ENCODE assay signal across 19 cellular contexts in genomic region chr15:80604583-80605506, GRCh38.
DNase-seq lines count a peak whose midpoint lies in the region; ATAC-seq and TF ChIP-seq lines count a peak whose summit lies in the region.
"Had no signal": no experiment of that assay in that cellular context is flagged by ENCODE, and none has a peak within 500 bp of the region (broad histone marks: within the 10 kb centered on the region; RNA-seq: fewer than 3 reads in every experiment).

No MANE protein-coding gene starts in this region.

- peaks cover 47% of the 10 kb centered on the region for H3K4me1 Mint-ChIP-seq in osteocyte (ENCODE audit: unreplicated experiment)

- H3K4me3 ChIP-seq in HEK293 (ENCODE audit: low read depth, low read length) (no peak overlapping the region), coronary artery (no peak overlapping the region)
- H3K4me3 ChIP-seq: GM12878 had no signal

- POLR2A ChIA-PET in HEK293 (lab: Yijun Ruan, JAX): no interaction called here

- H3K36me3 ChIP-seq in HEK293 (ENCODE audit: control insufficient read depth in 2 of 2, insufficient read depth in 1 of 2, low read length in 2 of 2): no peaks in the 10 kb centered on the region

- no peaks in the 10 kb centered on the region for H3K9me3 ChIP-seq in HEK293 (ENCODE audit: control insufficient read depth, insufficient read depth, low read depth, low read length)

- H3K27ac ChIP-seq in HEK293 (ENCODE audit: extremely low read depth, low read depth, low read length): no peak overlapping the region
- H3K27ac ChIP-seq in coronary artery: no peak overlapping the region

- peaks cover under 1% of the 10 kb centered on the region for H3K36me3 Mint-ChIP-seq in osteocyte (ENCODE audit: unreplicated experiment)

- intact Hi-C loops in Right ventricle myocardium inferior (cut with DNase I): no loop called here

- no peak for ATAC-seq in Right ventricle myocardium inferior
- ATAC-seq: GM12878, HCT116, Panc1 had no signal

- DNase-seq in activated CD8-positive, alpha-beta memory T cell treated with anti-CD3 and anti-CD28 coated beads for 24 hours: peak; percentile 7
- DNase-seq in activated CD8-positive, alpha-beta memory T cell treated with anti-CD3 and anti-CD28 coated beads, Interleukin-2, amount 50 U/mL, for 4 hours: no peak
- DNase-seq in coronary artery (ENCODE audit: low spot score) (peak; percentile 24), osteocyte (ENCODE audit: extremely low spot score, unreplicated experiment) (peak; percentile 34), Right ventricle myocardium inferior (ENCODE audit: missing footprints) (no peak)
- DNase-seq in activated naive CD4-positive, alpha-beta T cell treated with anti-CD3 and anti-CD28 coated beads, Interleukin-2, amount 50 U/mL, for 16 hours: no peak
- DNase-seq in activated CD4-positive, alpha-beta T cell treated with anti-CD3 and anti-CD28 coated beads, Interleukin-2, amount 50 U/mL, for 4 hours: no peak
- DNase-seq: AML-193, DMS53, KBM-7, NCI-H1092 treated with DMSO at 0.1 percent for 48 hours, NCI-H1694, NCI-H2171 treated with DMSO at 0.1 percent for 48 hours, NCI-H774, SHP77 had no signal

- H3K27ac Mint-ChIP-seq in osteocyte (ENCODE audit: unreplicated experiment): peak overlapping the region; percentile 60

- peaks cover 3% of the 10 kb centered on the region for H3K9me3 Mint-ChIP-seq in osteocyte (ENCODE audit: unreplicated experiment)

- H3K4me3 Mint-ChIP-seq in osteocyte (ENCODE audit: unreplicated experiment): no peak overlapping the region

- H3K27me3 Mint-ChIP-seq in osteocyte (ENCODE audit: unreplicated experiment): no peaks in the 10 kb centered on the region

- TF ChIP-seq CTCF in HEK293 (tag by site-specific recombination; IDR thresholded peaks at IDR 0.05) (no peak), coronary artery (IDR thresholded peaks at IDR 0.05) (no peak), osteocyte (IDR thresholded peaks at IDR 0.05) (no peak)

- CTCF ChIA-PET in HEK293 (lab: Yijun Ruan, JAX): interaction anchor here (0.6 kb wide), 1 partner anchor 178 kb away, joined by 3 read pairs; no protein-coding TSS in a partner anchor

- no peaks in the 10 kb centered on the region for H3K4me1 ChIP-seq in HEK293 (ENCODE audit: control insufficient read depth, insufficient read depth, low read length)

TF ChIP-seq in HEK293, 187 proteins besides CTCF, POLR2A, EP300 and RAD21:
- peak; percentile 96 for TF ChIP-seq PRDM4 (tag by site-specific recombination; IDR thresholded peaks at IDR 0.05)
- no peak for TF ChIP-seq HOXD13 (CRISPR knock-in tag; IDR thresholded peaks at IDR 0.05; ENCODE audit: borderline replicate concordance)
TF ChIP-seq in HEK293: peak in this region for 1.

Comparison
In these comparisons a context has a peak if more than half of its experiments do, and no peak if none do; other contexts are left out.
1. DNase-seq: peak in activated CD8-positive, alpha-beta memory T cell treated with anti-CD3 and anti-CD28 coated beads for 24 hours (single experiment), coronary artery (single experiment) and osteocyte (single experiment); none in activated CD8-positive, alpha-beta memory T cell treated with anti-CD3 and anti-CD28 coated beads, Interleukin-2, amount 50 U/mL, for 4 hours (single experiment), activated naive CD4-positive, alpha-beta T cell treated with anti-CD3 and anti-CD28 coated beads, Interleukin-2, amount 50 U/mL, for 16 hours (single experiment), Right ventricle myocardium inferior (single experiment) and activated CD4-positive, alpha-beta T cell treated with anti-CD3 and anti-CD28 coated beads, Interleukin-2, amount 50 U/mL, for 4 hours (0 of 2).